Comparison of ENCODE assay signal across 19 cellular contexts in the genomic region with DNA sequence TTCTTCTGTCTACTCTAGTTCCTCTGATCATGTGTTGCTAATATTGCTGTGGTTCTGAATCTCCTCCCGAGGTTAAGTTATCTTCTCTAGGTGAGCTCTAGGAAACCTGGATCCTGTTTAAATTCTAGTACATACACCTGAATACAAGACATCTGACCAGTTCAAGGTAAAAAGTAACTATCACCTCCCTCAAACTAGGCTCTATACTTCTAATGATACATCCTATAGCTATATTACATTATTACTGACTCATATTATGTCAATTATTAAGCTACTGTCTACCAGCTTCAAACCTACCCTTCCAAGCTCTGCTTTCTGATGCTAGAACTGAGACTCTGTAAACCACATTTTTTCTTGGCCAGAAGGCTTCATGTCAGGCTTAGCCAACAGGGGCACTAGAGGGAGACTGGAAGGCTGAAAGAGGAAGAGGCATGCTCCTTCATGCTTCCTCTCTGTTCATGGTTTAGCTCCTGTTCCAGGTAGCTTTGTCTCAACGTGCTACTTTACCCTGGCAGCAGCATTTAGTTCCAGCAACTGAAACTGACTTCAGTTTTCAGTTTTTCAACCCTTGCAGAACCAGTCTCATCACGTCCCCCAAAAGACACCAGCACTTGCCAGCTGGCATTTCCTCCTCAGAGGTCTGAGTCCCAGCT.
DNase-seq lines count a peak whose midpoint lies in the region; ATAC-seq, FAIRE-seq and TF ChIP-seq lines count a peak whose summit lies in the region.
"Had no signal": no experiment of that assay in that cellular context is flagged by ENCODE, and none has a peak within 500 bp of the region (broad histone marks: within the 10 kb centered on the region; RNA-seq: fewer than 3 reads in every experiment).

No MANE protein-coding gene starts in this region.

- no peak for FAIRE-seq in bronchial epithelial cell (lab: Jason Lieb, UNC)
- FAIRE-seq: endometrium, H1 had no signal

- H3K36me3 ChIP-seq in BLaER1 (no peaks in the 10 kb centered on the region), bronchial epithelial cell (ENCODE audit: control insufficient read depth, insufficient read depth, low read length) (no peaks in the 10 kb centered on the region)
- H3K36me3 ChIP-seq: heart left ventricle, transverse colon had no signal

- no peak for TF ChIP-seq POLR2A in NB4 (IDR thresholded peaks at IDR 0.05; ENCODE audit: extremely low read depth, insufficient read length)

- no peak overlapping the region for H3K4me3 ChIP-seq in BLaER1
- H3K4me3 ChIP-seq in NB4 (ENCODE audit: low read depth, low read length) = no peak overlapping the region
- no peak overlapping the region for H3K4me3 ChIP-seq in bronchial epithelial cell (ENCODE audit: low read depth, low read length)
- H3K4me3 ChIP-seq: heart left ventricle, transverse colon had no signal

- no peak overlapping the region for H3K9ac ChIP-seq in BLaER1

- ATAC-seq in GM18502 (IDR thresholded peaks at IDR 0.05; ENCODE audit: poor library complexity, unreplicated experiment) (peak; percentile 46), HG02588 (IDR thresholded peaks at IDR 0.05; ENCODE audit: unreplicated experiment) (no peak), omental fat pad (ENCODE audit: low FRiP score) (no peak), HG02642 (IDR thresholded peaks at IDR 0.05; ENCODE audit: poor library complexity, unreplicated experiment) (no peak)
- ATAC-seq: heart left ventricle, left cardiac atrium had no signal

- TF ChIP-seq CTCF in NB4 (IDR thresholded peaks at IDR 0.05; ENCODE audit: low read depth, low read length) = peak; percentile 26
- TF ChIP-seq CTCF in bronchial epithelial cell (IDR thresholded peaks at IDR 0.05; ENCODE audit: insufficient read depth, low read length, severe bottlenecking) = peak; percentile 13
- no peak for TF ChIP-seq CTCF in omental fat pad (IDR thresholded peaks at IDR 0.05)

- no peaks in the 10 kb centered on the region for H3K27me3 ChIP-seq in BLaER1
- no peaks in the 10 kb centered on the region for H3K27me3 ChIP-seq in bronchial epithelial cell (ENCODE audit: control insufficient read depth, insufficient read depth, low read length)
- H3K27me3 ChIP-seq: heart left ventricle, transverse colon had no signal

- peaks cover 10% of the 10 kb centered on the region; the same call in 1 of the 2 replicates for H3K9me3 ChIP-seq in BLaER1
- H3K9me3 ChIP-seq: transverse colon had no signal

- DNase-seq in NB4 (ENCODE audit: low read depth) = peak; percentile 32
- DNase-seq in bronchial epithelial cell (ENCODE audit: low read depth) = peak; percentile 52
- DNase-seq in activated gamma-delta T cell treated with Interleukin-2 at 50 U/mL for 16 hours = no peak
- no peak for DNase-seq in omental fat pad (ENCODE audit: low spot score)
- DNase-seq: activated CD4-positive, alpha-beta memory T cell treated with anti-CD3 and anti-CD28 coated beads, Interleukin-2, amount 10 ng/mL, durations not matched to agents 7 days and 5 days; activated naive CD4-positive, alpha-beta T cell; DMS53; heart left ventricle; left cardiac atrium; NCI-H1092; stimulated activated CD8-positive, alpha-beta memory T cell treated with anti-CD3 and anti-CD28 coated beads, Interleukin-4, amount 100 ng/mL, for 48 hours; T1000; transverse colon had no signal

- peak overlapping the region; percentile 89 for H3K4me2 ChIP-seq in BLaER1

- H4K20me1 ChIP-seq in BLaER1 = no peaks in the 10 kb centered on the region

- peaks cover 55% of the 10 kb centered on the region for H3K4me1 ChIP-seq in BLaER1
- H3K4me1 ChIP-seq: transverse colon had no signal

- H3K27ac ChIP-seq in BLaER1 = peak overlapping the region; percentile 85
- H3K27ac ChIP-seq: heart left ventricle, transverse colon had no signal

Comparison
In these comparisons a context has a peak if more than half of its experiments do, and no peak if none do; other contexts are left out.
1. DNase-seq: peak in NB4 (single experiment) and bronchial epithelial cell (single experiment); none in activated gamma-delta T cell treated with Interleukin-2 at 50 U/mL for 16 hours (single experiment) and omental fat pad (single experiment).
2. CTCF ChIP-seq: peak in NB4 (single experiment) and bronchial epithelial cell (single experiment); none in omental fat pad (0 of 3).